8 cellular contexts compared by ENCODE assay signal in the genomic region with DNA sequence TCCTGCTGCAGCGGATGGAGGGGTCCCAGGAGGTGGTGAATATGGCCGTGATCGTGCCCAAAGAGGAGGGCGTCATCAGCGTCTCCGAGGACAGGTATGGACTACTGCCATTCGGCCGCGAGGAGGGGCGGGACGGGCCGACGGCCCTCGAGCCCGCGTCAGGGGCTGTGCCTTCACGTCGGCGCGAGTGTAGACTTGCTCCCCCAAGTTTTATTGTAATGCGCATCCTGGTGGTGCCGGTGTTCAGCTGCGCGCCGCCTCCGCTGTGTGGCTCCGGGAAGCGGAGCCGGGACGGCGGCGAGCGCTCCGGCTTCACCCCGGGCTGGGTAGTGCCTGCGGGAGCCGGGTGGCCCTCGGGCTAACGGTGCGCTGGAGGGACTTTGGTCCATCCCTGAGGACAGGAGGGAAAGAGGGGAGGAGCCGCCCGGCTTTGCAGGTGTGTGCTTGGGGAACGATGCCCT. TPM values are rescaled to one million over a fixed set of nuclear protein-coding genes. Genes with fewer than 3 reads are reported as not detected.
DNase-seq lines count a peak whose midpoint lies in the region; ATAC-seq, FAIRE-seq and TF ChIP-seq lines count a peak whose summit lies in the region.

No MANE protein-coding gene starts in this region.

- H3K4me3 ChIP-seq in endothelial cell of umbilical vein (replicated peaks in 1 of 3; ENCODE audit: insufficient read depth in 1 of 3, low read depth in 1 of 3, low read length in 3 of 3) = peak overlapping the region; percentile 80 to 90 (median 85)

- peaks cover 3% of the 10 kb centered on the region for H3K79me2 ChIP-seq in endothelial cell of umbilical vein (ENCODE audit: control insufficient read depth, insufficient read depth, low read length)

- POLR2A ChIA-PET in endothelial cell of umbilical vein (lab: Charles Lee) = interaction anchor here (1.3 to 2.6 kb wide), 3 partner anchors 130 to 218 kb away, joined by 3 to 16 read pairs (median 5); a partner anchor contains a TSS

- H3K27ac Mint-ChIP-seq in activated CD8-positive, alpha-beta memory T cell treated with anti-CD3 and anti-CD28 coated beads, Interleukin-2, amount 10 ng/mL, durations not matched to agents 7 days and 5 days = peak overlapping the region; percentile 95

- H3K27me3 ChIP-seq in endothelial cell of umbilical vein (ENCODE audit: control insufficient read depth in 2 of 2, insufficient read depth in 2 of 2, low read length in 2 of 2) = no peaks in the 10 kb centered on the region

- H3K4me1 Mint-ChIP-seq in activated CD8-positive, alpha-beta memory T cell treated with anti-CD3 and anti-CD28 coated beads, Interleukin-2, amount 10 ng/mL, durations not matched to agents 7 days and 5 days = peaks cover 20% of the 10 kb centered on the region

- no peaks in the 10 kb centered on the region for H3K9me1 ChIP-seq in endothelial cell of umbilical vein (replicated peaks; ENCODE audit: control insufficient read depth, extremely low read depth, insufficient read depth, low read length)

- H3K27ac ChIP-seq in endothelial cell of umbilical vein (ENCODE audit: insufficient read depth, low read depth, low read length) = peak overlapping the region; percentile 45

- BruUV-seq in endothelial cell of umbilical vein (replicated peaks; lab: Mats Ljungman, UMichigan) = TSS peak; percentile 29

- TF ChIP-seq POLR2A in endothelial cell of umbilical vein (IDR thresholded peaks at IDR 0.05; ENCODE audit: low read depth, low read length) = no peak

- peak overlapping the region; percentile 97 for H2AFZ ChIP-seq in endothelial cell of umbilical vein (ENCODE audit: low read depth, low read length)

- peaks cover 15% of the 10 kb centered on the region for H3K4me1 ChIP-seq in endothelial cell of umbilical vein (ENCODE audit: control insufficient read depth, extremely low read depth, insufficient read depth, low read length)

- DNase-seq in SHP77 (lab: John Stamatoyannopoulos, UW) = peak; percentile 20 to 31
- no peak for DNase-seq in SHP77 treated with DMSO at 0.1 percent for 48 hours (lab: John Stamatoyannopoulos, UW)
- DNase-seq in NCI-H2171 (lab: John Stamatoyannopoulos, UW) = peak; percentile 79
- peak; percentile 86 for DNase-seq in activated CD8-positive, alpha-beta memory T cell treated with anti-CD3 and anti-CD28 coated beads, Interleukin-2, amount 10 ng/mL, durations not matched to agents 7 days and 5 days
- no peak for DNase-seq in endothelial cell of umbilical vein (ENCODE audit: low read depth, low spot score)
- peak; percentile 45 for DNase-seq in mucosa of gallbladder (ENCODE audit: low spot score)
- peak; percentile 17 to 20 for DNase-seq in stimulated activated CD8-positive, alpha-beta memory T cell treated with anti-CD3 and anti-CD28 coated beads, Interleukin-7, amount 100 ng/mL, for 1 hour (ENCODE audit: low read depth in 2 of 2)

- H3K27me3 Mint-ChIP-seq in activated CD8-positive, alpha-beta memory T cell treated with anti-CD3 and anti-CD28 coated beads, Interleukin-2, amount 10 ng/mL, durations not matched to agents 7 days and 5 days = no peaks in the 10 kb centered on the region

- peak overlapping the region; percentile 90 for H3K4me3 Mint-ChIP-seq in activated CD8-positive, alpha-beta memory T cell treated with anti-CD3 and anti-CD28 coated beads, Interleukin-2, amount 10 ng/mL, durations not matched to agents 7 days and 5 days

- dilution Hi-C loops in endothelial cell of umbilical vein (cut with MboI; ENCODE audit: extremely low pct_ligation_motif_present, low sequenced_read_pairs) = no loop called here

- H4K20me1 ChIP-seq in endothelial cell of umbilical vein (replicated peaks; ENCODE audit: control insufficient read depth, extremely low read depth, insufficient read depth, low read length) = no peaks in the 10 kb centered on the region

- CTCF ChIA-PET in activated CD8-positive, alpha-beta memory T cell treated with anti-CD3 and anti-CD28 coated beads, Interleukin-2, amount 10 ng/mL, durations not matched to agents 7 days and 5 days (lab: Charles Lee) = interaction anchor here (0.9 to 2.5 kb wide), 6 partner anchors 132 to 241 kb away, joined by 3 to 12 read pairs (median 4); a partner anchor contains a TSS
- CTCF ChIA-PET in endothelial cell of umbilical vein (lab: Charles Lee) = interaction anchor here (0.7 to 1.7 kb wide), 9 partner anchors 117 to 213 kb away, joined by 3 to 6 read pairs (median 3); no protein-coding TSS in a partner anchor

- H3K9me3 Mint-ChIP-seq in activated CD8-positive, alpha-beta memory T cell treated with anti-CD3 and anti-CD28 coated beads, Interleukin-2, amount 10 ng/mL, durations not matched to agents 7 days and 5 days (ENCODE audit: low read depth) = no peaks in the 10 kb centered on the region

- no peaks in the 10 kb centered on the region for H3K9me3 ChIP-seq in endothelial cell of umbilical vein (replicated peaks; ENCODE audit: control insufficient read depth, insufficient read depth, low read length)

- no peaks in the 10 kb centered on the region for H3K36me3 ChIP-seq in endothelial cell of umbilical vein (ENCODE audit: control insufficient read depth in 2 of 2, extremely low read depth in 1 of 2, insufficient read depth in 2 of 2, low read length in 2 of 2)

- H3K9ac ChIP-seq in endothelial cell of umbilical vein (replicated peaks; ENCODE audit: extremely low read depth, insufficient read depth, low read length) = peak overlapping the region; percentile 82

- no peak for FAIRE-seq in endothelial cell of umbilical vein (lab: Jason Lieb, UNC)

- no peak for TF ChIP-seq CTCF in endothelial cell of umbilical vein (IDR thresholded peaks at IDR 0.05; ENCODE audit: extremely low read depth in 1 of 2, insufficient read depth in 1 of 2, low read depth in 1 of 2, low read length in 2 of 2)

- peaks cover 3% of the 10 kb centered on the region for H3K36me3 Mint-ChIP-seq in activated CD8-positive, alpha-beta memory T cell treated with anti-CD3 and anti-CD28 coated beads, Interleukin-2, amount 10 ng/mL, durations not matched to agents 7 days and 5 days

- peak; percentile 31 for ATAC-seq in HG02884 (IDR thresholded peaks at IDR 0.05; ENCODE audit: unreplicated experiment)
- ATAC-seq in activated CD8-positive, alpha-beta memory T cell treated with anti-CD3 and anti-CD28 coated beads, Interleukin-2, amount 10 ng/mL, durations not matched to agents 7 days and 5 days = peak; percentile 55

- intact Hi-C loops in endothelial cell of umbilical vein (cut with micrococcal nuclease) = loop anchor here (1.0 to 10.0 kb wide), 8 partner anchors 60 to 540 kb away; a partner anchor contains a TSS

- H3K4me2 ChIP-seq in endothelial cell of umbilical vein (ENCODE audit: insufficient read depth, low read length) = peak overlapping the region; percentile 86

TF ChIP-seq in endothelial cell of umbilical vein, 7 proteins besides CTCF, POLR2A, EP300 and RAD21:
- TF ChIP-seq FOS (IDR thresholded peaks at IDR 0.05; ENCODE audit: borderline replicate concordance, insufficient read depth, low read length) = no peak

RNA-seq across cellular contexts. Expression of a gene that starts 0.5 kb away (rescaled TPM):
- 10 to 100 TPM in 1 of 2 experiments, 1 to 10 TPM in 1; 9.1 to 11.9 TPM for total RNA-seq in activated CD8-positive, alpha-beta memory T cell treated with anti-CD3 and anti-CD28 coated beads, Interleukin-2, amount 10 ng/mL, durations not matched to agents 7 days and 5 days
- 5.5 TPM in 2 replicates for total RNA-seq in endothelial cell of umbilical vein
- polyA plus RNA-seq in endothelial cell of umbilical vein = 1.6 and 2.1 TPM in 2 replicates
- polyA plus RNA-seq in endothelial cell of umbilical vein (2011; cell fraction: cytosol; rRNA removed) = 1.0 TPM in 2 replicates
- polyA plus RNA-seq in endothelial cell of umbilical vein (2011; cell fraction: nucleus; rRNA removed) = 9.4 TPM in 2 replicates
- polyA plus RNA-seq in endothelial cell of umbilical vein (2012) = 2.9 and 3.6 TPM in 2 replicates
- polyA minus RNA-seq in endothelial cell of umbilical vein = 6.0 and 7.0 TPM in 2 replicates
- polyA minus RNA-seq in endothelial cell of umbilical vein (2011; cell fraction: cytosol; rRNA and poly(A)+ RNA removed) = 4.2 TPM
- 13.6 and 16.5 TPM in 2 replicates for polyA minus RNA-seq in endothelial cell of umbilical vein (2011; cell fraction: nucleus; rRNA and poly(A)+ RNA removed)
- 8.7 TPM for total RNA-seq in mucosa of gallbladder

Comparison
In these comparisons a context has a peak if more than half of its experiments do, and no peak if none do; other contexts are left out.
1. DNase-seq: peak in SHP77 (2 of 2), NCI-H2171 (single experiment), activated CD8-positive, alpha-beta memory T cell treated with anti-CD3 and anti-CD28 coated beads, Interleukin-2, amount 10 ng/mL, durations not matched to agents 7 days and 5 days (single experiment), mucosa of gallbladder (single experiment) and stimulated activated CD8-positive, alpha-beta memory T cell treated with anti-CD3 and anti-CD28 coated beads, Interleukin-7, amount 100 ng/mL, for 1 hour (2 of 2); none in SHP77 treated with DMSO at 0.1 percent for 48 hours (single experiment) and endothelial cell of umbilical vein (single experiment).